18 cellular contexts compared by ENCODE assay signal in genomic region chr6:10307476-10307875, GRCh38.
A peak's percentile ranks its signal among the peaks of the same experiment; 100 is the strongest.
DNase-seq lines count a peak whose midpoint lies in the region; ATAC-seq and TF ChIP-seq lines count a peak whose summit lies in the region.
"Had no signal": no experiment of that assay in that cellular context is flagged by ENCODE, and none has a peak within 500 bp of the region (broad histone marks: within the 10 kb centered on the region; RNA-seq: fewer than 3 reads in every experiment).

No MANE protein-coding gene starts in this region.

- H3K27ac ChIP-seq in trophoblast cell (ENCODE audit: low read depth, low read length): no peak overlapping the region
- H3K27ac ChIP-seq: Peyer's patch had no signal

- H4K12ac ChIP-seq in trophoblast cell (ENCODE audit: low read depth, low read length): no peak overlapping the region

- no peak overlapping the region for H3K9ac ChIP-seq in trophoblast cell (ENCODE audit: low read length)

- peaks cover 63% of the 10 kb centered on the region for H3K4me1 Mint-ChIP-seq in WTC11

- peak overlapping the region; percentile 85 for H2BK12ac ChIP-seq in trophoblast cell (ENCODE audit: low read length)

- H3K4me3 Mint-ChIP-seq in WTC11: no peak overlapping the region

- H3K36me3 Mint-ChIP-seq in WTC11: no peaks in the 10 kb centered on the region

- CTCF ChIA-PET in WTC11 (lab: Charles Lee): interaction anchor here (0.7 to 1.2 kb wide), 3 partner anchors 16 to 158 kb away, joined by 3 to 4 read pairs (median 3); no protein-coding TSS in a partner anchor

- TF ChIP-seq CTCF in WTC11 (IDR thresholded peaks at IDR 0.05): no peak

- no peaks in the 10 kb centered on the region for H3K36me3 ChIP-seq in H7 (replicated peaks; ENCODE audit: control insufficient read depth, insufficient read depth, low read length)
- no peaks in the 10 kb centered on the region for H3K36me3 ChIP-seq in trophoblast cell (ENCODE audit: control insufficient read depth in 1 of 2, insufficient read depth in 2 of 2, low read length in 2 of 2)
- H3K36me3 ChIP-seq: MG63, Peyer's patch had no signal

- H3K4me2 ChIP-seq in trophoblast cell (ENCODE audit: low read length): no peak overlapping the region

- peak overlapping the region; percentile 35 for H3K14ac ChIP-seq in trophoblast cell (ENCODE audit: low read length)

- no peak overlapping the region for H3K4ac ChIP-seq in trophoblast cell (ENCODE audit: low read depth, low read length)

- no peak overlapping the region for H3K27ac Mint-ChIP-seq in WTC11

- H2AFZ ChIP-seq in trophoblast cell (ENCODE audit: insufficient read depth, low read length, poor library complexity): no peak overlapping the region

- no peak overlapping the region for H2BK120ac ChIP-seq in trophoblast cell (ENCODE audit: insufficient read depth, low read length, poor library complexity)

- H3K23ac ChIP-seq in trophoblast cell (ENCODE audit: low read length): no peak overlapping the region

- no peak overlapping the region for H4K91ac ChIP-seq in trophoblast cell (ENCODE audit: low read depth, low read length)

- peaks cover 8 to 10% of the 10 kb centered on the region in 2 experiments for H3K4me1 ChIP-seq in trophoblast cell (ENCODE audit: control insufficient read depth in 1 of 2, insufficient read depth in 2 of 2, low read length in 2 of 2)
- H3K4me1 ChIP-seq: Peyer's patch had no signal

- H2AK5ac ChIP-seq in trophoblast cell (ENCODE audit: low read length): no peak overlapping the region

- H3K4me3 ChIP-seq in H7 (ENCODE audit: insufficient read depth, low read depth, low read length) (no peak overlapping the region), trophoblast cell (ENCODE audit: low read depth, low read length) (no peak overlapping the region)
- H3K4me3 ChIP-seq: MG63, Peyer's patch had no signal

- H4K8ac ChIP-seq in trophoblast cell (ENCODE audit: low read depth, low read length): no peak overlapping the region

- ATAC-seq in WTC11: peak; percentile 96
- ATAC-seq in GM19328 (IDR thresholded peaks at IDR 0.05; ENCODE audit: unreplicated experiment): no peak

- intact Hi-C loops in cardiac septum (cut with DNase I): no loop called here

- H3K79me1 ChIP-seq in trophoblast cell (ENCODE audit: low read length): peaks cover 9% of the 10 kb centered on the region

- POLR2A ChIA-PET in WTC11 (lab: Charles Lee): no interaction called here

- WGBS in trophoblast cell (ENCODE audit: extremely low coverage, insufficient coverage, insufficient read length): no CpG with 5 or more reads among the region's 3 CpGs

- peaks cover 4% of the 10 kb centered on the region; the same call in 1 of the 2 replicates for H3K9me3 Mint-ChIP-seq in WTC11

- H3K27me3 ChIP-seq in H7 (ENCODE audit: control insufficient read depth, insufficient read depth, low read length): no peaks in the 10 kb centered on the region
- H3K27me3 ChIP-seq in trophoblast cell (ENCODE audit: insufficient read depth, low read length): no peaks in the 10 kb centered on the region
- H3K27me3 ChIP-seq: MG63, Peyer's patch had no signal

- H3K18ac ChIP-seq in trophoblast cell (ENCODE audit: low read length): no peak overlapping the region

- H3K79me2 ChIP-seq in trophoblast cell (ENCODE audit: control insufficient read depth, insufficient read depth, low read length, poor library complexity): no peaks in the 10 kb centered on the region

- DNase-seq in H7: peak; percentile 76
- DNase-seq in WTC11 (ENCODE audit: low spot score): peak; percentile 57
- peak; percentile 57 for DNase-seq in iPS-NIHi11 (ENCODE audit: low spot score)
- DNase-seq in trophoblast cell: no peak
- DNase-seq in cardiac septum (ENCODE audit: low spot score): no peak
- no peak for DNase-seq in effector CD8-positive, alpha-beta T cell (lab: John Stamatoyannopoulos, UW)
- DNase-seq: DMS153; DND-41; KG1; MG63; NCI-H2029; NCI-H446 treated with DMSO at 0.1 percent for 48 hours; NCI-H526; NCI-H82; NK-92 treated with Interleukin-12 subunit alpha and Interleukin-12 subunit beta, amount 100 ng/mL, for 24 hours; Peyer's patch; SHP77 treated with DMSO at 0.1 percent for 48 hours had no signal

- H3K9me3 ChIP-seq in trophoblast cell (ENCODE audit: insufficient read depth, low read depth, low read length): no peaks in the 10 kb centered on the region
- H3K9me3 ChIP-seq: MG63, Peyer's patch had no signal

- no peak overlapping the region for H2BK5ac ChIP-seq in trophoblast cell (ENCODE audit: low read depth, low read length, poor library complexity)

- H3K27me3 Mint-ChIP-seq in WTC11 (ENCODE audit: low read depth): peaks cover 9% of the 10 kb centered on the region; the same call in 1 of the 2 replicates

TF ChIP-seq in WTC11, 78 proteins besides CTCF, POLR2A, EP300 and RAD21:
- TF ChIP-seq ZNF121 (CRISPR knock-in tag; IDR thresholded peaks at IDR 0.05): peak; percentile 53
- TF ChIP-seq AFF4 (CRISPR knock-in tag; IDR thresholded peaks at IDR 0.05; ENCODE audit: borderline replicate concordance): no peak
- TF ChIP-seq CDX4 (CRISPR knock-in tag; IDR thresholded peaks at IDR 0.05; ENCODE audit: borderline replicate concordance): no peak
- no peak for TF ChIP-seq ERG (CRISPR knock-in tag; IDR thresholded peaks at IDR 0.05)

Comparison
In these comparisons a context has a peak if more than half of its experiments do, and no peak if none do; other contexts are left out.
1. DNase-seq: peak in H7 (single experiment), WTC11 (single experiment) and iPS-NIHi11 (single experiment); none in trophoblast cell (0 of 2), cardiac septum (single experiment) and effector CD8-positive, alpha-beta T cell (single experiment).